ENCODE assay signal across 15 cellular contexts in the genomic region with DNA sequence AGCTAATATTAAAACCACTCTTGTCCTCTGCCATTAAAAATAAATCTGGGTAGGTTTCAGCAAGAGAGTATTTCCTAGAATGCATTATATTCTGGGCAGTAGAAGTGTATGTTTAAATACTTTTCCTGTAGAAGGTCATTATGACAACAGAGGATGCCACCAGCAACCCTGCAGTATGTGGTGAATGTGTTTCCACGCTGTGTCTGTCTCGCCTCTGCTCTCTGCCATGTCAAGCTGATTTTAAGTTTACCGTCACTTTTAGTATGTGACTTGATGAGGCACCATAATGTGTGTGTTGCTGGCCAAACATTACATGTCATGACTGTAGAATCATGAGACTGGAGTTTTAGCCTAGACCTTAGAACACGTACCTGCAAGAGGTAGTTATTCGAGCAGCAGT.
"Had no signal": no experiment of that assay in that cellular context is flagged by ENCODE, and none has a peak within 500 bp of the region (broad histone marks: within the 10 kb centered on the region; RNA-seq: fewer than 3 reads in every experiment).

No MANE protein-coding gene starts in this region.

- H3K9ac ChIP-seq: neural progenitor cell had no signal

- H3K9me3 Mint-ChIP-seq: activated naive CD4-positive, alpha-beta T cell treated with anti-CD3 and anti-CD28 coated beads for 36 hours; activated naive CD8-positive, alpha-beta T cell treated with anti-CD3 and anti-CD28 coated beads, Interleukin-2, amount 50 U/mL, for 24 hours; activated T-helper 17 cell treated with anti-CD3 and anti-CD28 coated beads, Interleukin-2, amount 50 U/mL, for 72 hours; neural progenitor cell had no signal

- H3K9me3 ChIP-seq: left ventricle myocardium inferior, ovary, transverse colon had no signal

- H3K36me3 ChIP-seq: left ventricle myocardium inferior, neural progenitor cell, ovary had no signal

- DNase-seq: activated CD4-positive, alpha-beta T cell treated with anti-CD3 and anti-CD28 coated beads, Interleukin-2, amount 10 ng/mL, durations not matched to agents 24 days and 14 days; activated CD4-positive, CD25-positive, alpha-beta regulatory T cell; activated naive CD4-positive, alpha-beta T cell treated with anti-CD3 and anti-CD28 coated beads for 36 hours; activated naive CD8-positive, alpha-beta T cell treated with anti-CD3 and anti-CD28 coated beads, Interleukin-2, amount 50 U/mL, for 24 hours; activated T-cell treated with anti-CD3 and anti-CD28 coated beads for 4 hours; aorta; erythroblast; kidney; left ventricle myocardium inferior; ovary; stimulated activated naive B cell treated with anti-CD40 and anti-IgM and Interleukin-4, amounts not matched to agents 10 μg/mL and 1 μg/mL and 100 μg/mL, for 72 hours; SW 1271; transverse colon had no signal

- H3K27me3 Mint-ChIP-seq: activated CD4-positive, alpha-beta T cell treated with anti-CD3 and anti-CD28 coated beads, Interleukin-2, amount 10 ng/mL, durations not matched to agents 24 days and 14 days; activated naive CD8-positive, alpha-beta T cell treated with anti-CD3 and anti-CD28 coated beads, Interleukin-2, amount 50 U/mL, for 24 hours; activated T-helper 17 cell treated with anti-CD3 and anti-CD28 coated beads, Interleukin-2, amount 50 U/mL, for 72 hours; stimulated activated naive B cell treated with anti-CD40 and anti-IgM and Interleukin-4, amounts not matched to agents 10 μg/mL and 1 μg/mL and 100 μg/mL, for 72 hours had no signal

- H3K4me3 ChIP-seq: left ventricle myocardium inferior, neural progenitor cell, ovary, transverse colon had no signal

- H3K4me1 ChIP-seq: neural progenitor cell had no signal

- H3K27me3 ChIP-seq: neural progenitor cell, ovary, transverse colon had no signal

- H3K27ac ChIP-seq: left ventricle myocardium inferior, neural progenitor cell, ovary had no signal

- H3K4me3 Mint-ChIP-seq: activated CD4-positive, alpha-beta T cell treated with anti-CD3 and anti-CD28 coated beads, Interleukin-2, amount 10 ng/mL, durations not matched to agents 24 days and 14 days; activated naive CD4-positive, alpha-beta T cell treated with anti-CD3 and anti-CD28 coated beads for 36 hours; activated naive CD8-positive, alpha-beta T cell treated with anti-CD3 and anti-CD28 coated beads, Interleukin-2, amount 50 U/mL, for 24 hours; activated T-helper 17 cell treated with anti-CD3 and anti-CD28 coated beads, Interleukin-2, amount 50 U/mL, for 72 hours; neural progenitor cell; stimulated activated naive B cell treated with anti-CD40 and anti-IgM and Interleukin-4, amounts not matched to agents 10 μg/mL and 1 μg/mL and 100 μg/mL, for 72 hours had no signal

- H3K27ac Mint-ChIP-seq: activated CD4-positive, alpha-beta T cell treated with anti-CD3 and anti-CD28 coated beads, Interleukin-2, amount 10 ng/mL, durations not matched to agents 24 days and 14 days; activated naive CD4-positive, alpha-beta T cell treated with anti-CD3 and anti-CD28 coated beads for 36 hours; activated naive CD8-positive, alpha-beta T cell treated with anti-CD3 and anti-CD28 coated beads, Interleukin-2, amount 50 U/mL, for 24 hours; activated T-helper 17 cell treated with anti-CD3 and anti-CD28 coated beads, Interleukin-2, amount 50 U/mL, for 72 hours; stimulated activated naive B cell treated with anti-CD40 and anti-IgM and Interleukin-4, amounts not matched to agents 10 μg/mL and 1 μg/mL and 100 μg/mL, for 72 hours had no signal
